In the genomic region with DNA sequence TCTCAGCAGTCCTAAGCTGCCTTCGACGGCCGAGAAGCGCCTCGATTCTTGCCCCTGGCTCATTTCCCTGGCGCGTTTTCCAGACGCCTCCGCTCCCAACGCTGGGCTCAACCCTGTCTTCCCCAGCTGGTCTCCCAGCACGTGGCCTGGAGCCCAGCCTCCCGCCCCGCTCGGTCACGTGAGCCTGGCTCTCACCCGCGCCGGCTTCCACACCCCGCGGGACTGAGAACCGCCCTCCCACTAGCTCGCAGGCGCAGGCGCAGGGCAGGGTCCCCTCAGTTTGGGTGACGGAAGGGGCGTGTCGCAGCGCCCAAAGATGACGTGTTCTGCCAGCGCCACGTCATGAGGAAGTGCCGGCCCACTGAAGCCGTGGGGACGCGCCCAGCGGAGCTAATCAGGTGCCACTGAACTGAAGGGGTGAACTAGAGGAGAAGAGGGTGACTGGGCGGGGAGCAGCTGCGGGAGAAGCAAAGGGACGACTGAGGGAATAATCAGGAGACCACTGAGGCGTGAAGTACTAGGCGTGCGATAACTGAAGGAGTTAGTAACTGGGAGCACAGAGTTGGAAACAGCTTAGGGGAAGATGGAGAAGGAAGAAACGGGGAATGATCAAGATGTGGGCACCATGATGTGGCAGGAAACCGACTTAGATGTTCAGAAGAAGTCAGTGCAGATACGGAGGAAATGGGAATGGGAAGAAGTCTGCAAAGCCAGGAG, we compare ENCODE assay signal across 1 cellular context.
A peak's percentile ranks its signal among the peaks of the same experiment; 100 is the strongest.
TF ChIP-seq lines count a peak whose summit lies in the region.

A gene with protein sequence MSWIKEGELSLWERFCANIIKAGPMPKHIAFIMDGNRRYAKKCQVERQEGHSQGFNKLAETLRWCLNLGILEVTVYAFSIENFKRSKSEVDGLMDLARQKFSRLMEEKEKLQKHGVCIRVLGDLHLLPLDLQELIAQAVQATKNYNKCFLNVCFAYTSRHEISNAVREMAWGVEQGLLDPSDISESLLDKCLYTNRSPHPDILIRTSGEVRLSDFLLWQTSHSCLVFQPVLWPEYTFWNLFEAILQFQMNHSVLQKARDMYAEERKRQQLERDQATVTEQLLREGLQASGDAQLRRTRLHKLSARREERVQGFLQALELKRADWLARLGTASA (plus strand): TSS at position 343 of the 717 bp plus-strand sequence. CDS start 625 bp downstream, outside the sequence.

TF ChIP-seq in HEK293, 187 proteins besides CTCF, POLR2A, EP300 and RAD21 (continued from another document and continues in another):
- TF ChIP-seq ZNF692 (tag by site-specific recombination; IDR thresholded peaks at IDR 0.05), result peak; percentile 97
- no peak for TF ChIP-seq ZNF214 (tag by site-specific recombination; IDR thresholded peaks at IDR 0.05; ENCODE audit: borderline replicate concordance)
- no peak for TF ChIP-seq ZNF571 (tag by site-specific recombination; IDR thresholded peaks at IDR 0.05)
- TF ChIP-seq, protein P1, sequence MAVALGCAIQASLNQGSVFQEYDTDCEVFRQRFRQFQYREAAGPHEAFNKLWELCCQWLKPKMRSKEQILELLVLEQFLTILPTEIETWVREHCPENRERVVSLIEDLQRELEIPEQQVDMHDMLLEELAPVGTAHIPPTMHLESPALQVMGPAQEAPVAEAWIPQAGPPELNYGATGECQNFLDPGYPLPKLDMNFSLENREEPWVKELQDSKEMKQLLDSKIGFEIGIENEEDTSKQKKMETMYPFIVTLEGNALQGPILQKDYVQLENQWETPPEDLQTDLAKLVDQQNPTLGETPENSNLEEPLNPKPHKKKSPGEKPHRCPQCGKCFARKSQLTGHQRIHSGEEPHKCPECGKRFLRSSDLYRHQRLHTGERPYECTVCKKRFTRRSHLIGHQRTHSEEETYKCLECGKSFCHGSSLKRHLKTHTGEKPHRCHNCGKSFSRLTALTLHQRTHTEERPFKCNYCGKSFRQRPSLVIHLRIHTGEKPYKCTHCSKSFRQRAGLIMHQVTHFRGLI (tag by site-specific recombination; IDR thresholded peaks at IDR 0.05), result peak; percentile 91
- peak; percentile 65 for TF ChIP-seq WT1 (tag by site-specific recombination; IDR thresholded peaks at IDR 0.05)
- no peak for TF ChIP-seq ZNF621 (tag by site-specific recombination; IDR thresholded peaks at IDR 0.05)
- 0 out of 2 replicates have a peak, but pooled peaks have one; percentile 23 for TF ChIP-seq ZBTB6 (tag by site-specific recombination; IDR thresholded peaks at IDR 0.05)
- peak; percentile 13; the same call in 1 of the 2 replicates for TF ChIP-seq ZNF600 (tag by site-specific recombination; IDR thresholded peaks at IDR 0.05)
- TF ChIP-seq ZNF24 (tag by site-specific recombination; IDR thresholded peaks at IDR 0.05), result peak; percentile 79
- TF ChIP-seq ZSCAN30 (tag by site-specific recombination; IDR thresholded peaks at IDR 0.05), result peak; percentile 56; the same call in 1 of the 2 replicates
- peak; percentile 82 for TF ChIP-seq ZIC2 (tag by site-specific recombination; IDR thresholded peaks at IDR 0.05)
- TF ChIP-seq, protein P2, sequence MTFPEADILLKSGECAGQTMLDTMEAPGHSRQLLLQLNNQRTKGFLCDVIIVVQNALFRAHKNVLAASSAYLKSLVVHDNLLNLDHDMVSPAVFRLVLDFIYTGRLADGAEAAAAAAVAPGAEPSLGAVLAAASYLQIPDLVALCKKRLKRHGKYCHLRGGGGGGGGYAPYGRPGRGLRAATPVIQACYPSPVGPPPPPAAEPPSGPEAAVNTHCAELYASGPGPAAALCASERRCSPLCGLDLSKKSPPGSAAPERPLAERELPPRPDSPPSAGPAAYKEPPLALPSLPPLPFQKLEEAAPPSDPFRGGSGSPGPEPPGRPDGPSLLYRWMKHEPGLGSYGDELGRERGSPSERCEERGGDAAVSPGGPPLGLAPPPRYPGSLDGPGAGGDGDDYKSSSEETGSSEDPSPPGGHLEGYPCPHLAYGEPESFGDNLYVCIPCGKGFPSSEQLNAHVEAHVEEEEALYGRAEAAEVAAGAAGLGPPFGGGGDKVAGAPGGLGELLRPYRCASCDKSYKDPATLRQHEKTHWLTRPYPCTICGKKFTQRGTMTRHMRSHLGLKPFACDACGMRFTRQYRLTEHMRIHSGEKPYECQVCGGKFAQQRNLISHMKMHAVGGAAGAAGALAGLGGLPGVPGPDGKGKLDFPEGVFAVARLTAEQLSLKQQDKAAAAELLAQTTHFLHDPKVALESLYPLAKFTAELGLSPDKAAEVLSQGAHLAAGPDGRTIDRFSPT (tag by site-specific recombination; IDR thresholded peaks at IDR 0.05), result peak; percentile 77; the same call in 1 of the 2 replicates
- TF ChIP-seq IKZF3 (tag by site-specific recombination; IDR thresholded peaks at IDR 0.05), result peak; percentile 87
- TF ChIP-seq, protein P3, sequence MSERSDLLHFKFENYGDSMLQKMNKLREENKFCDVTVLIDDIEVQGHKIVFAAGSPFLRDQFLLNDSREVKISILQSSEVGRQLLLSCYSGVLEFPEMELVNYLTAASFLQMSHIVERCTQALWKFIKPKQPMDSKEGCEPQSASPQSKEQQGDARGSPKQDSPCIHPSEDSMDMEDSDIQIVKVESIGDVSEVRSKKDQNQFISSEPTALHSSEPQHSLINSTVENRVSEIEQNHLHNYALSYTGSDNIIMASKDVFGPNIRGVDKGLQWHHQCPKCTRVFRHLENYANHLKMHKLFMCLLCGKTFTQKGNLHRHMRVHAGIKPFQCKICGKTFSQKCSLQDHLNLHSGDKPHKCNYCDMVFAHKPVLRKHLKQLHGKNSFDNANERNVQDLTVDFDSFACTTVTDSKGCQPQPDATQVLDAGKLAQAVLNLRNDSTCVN (tag by site-specific recombination; optimal IDR thresholded peaks at IDR 0.05), result peak; percentile 86
- peak; percentile 82; the same call in 1 of the 2 replicates for TF ChIP-seq ZNF366 (tag by site-specific recombination; conservative IDR thresholded peaks at IDR 0.05)
- no peak for TF ChIP-seq ZNF292 (tag by site-specific recombination; IDR thresholded peaks at IDR 0.05; ENCODE audit: borderline replicate concordance, low read depth)
- peak; percentile 11; the same call in 1 of the 2 replicates for TF ChIP-seq ZBTB48 (tag by site-specific recombination; IDR thresholded peaks at IDR 0.05)
- no peak for TF ChIP-seq MYNN (tag by site-specific recombination; IDR thresholded peaks at IDR 0.05; ENCODE audit: borderline replicate concordance)
- TF ChIP-seq ZNF580 (tag by site-specific recombination; IDR thresholded peaks at IDR 0.05), result peak; percentile 72
- peak; percentile 73; the same call in 1 of the 2 replicates for TF ChIP-seq ZNF2 (tag by site-specific recombination; IDR thresholded peaks at IDR 0.05)
- peak; percentile 96 for TF ChIP-seq ZFP69B (tag by site-specific recombination; IDR thresholded peaks at IDR 0.05)
- peak; percentile 100 for TF ChIP-seq KLF9 (tag by site-specific recombination; IDR thresholded peaks at IDR 0.05; ENCODE audit: low read depth)
- no peak for TF ChIP-seq SCRT2 (tag by site-specific recombination; IDR thresholded peaks at IDR 0.05)
- peak; percentile 94 for TF ChIP-seq ZBTB8A (tag by site-specific recombination; IDR thresholded peaks at IDR 0.05)
- TF ChIP-seq, protein P4, sequence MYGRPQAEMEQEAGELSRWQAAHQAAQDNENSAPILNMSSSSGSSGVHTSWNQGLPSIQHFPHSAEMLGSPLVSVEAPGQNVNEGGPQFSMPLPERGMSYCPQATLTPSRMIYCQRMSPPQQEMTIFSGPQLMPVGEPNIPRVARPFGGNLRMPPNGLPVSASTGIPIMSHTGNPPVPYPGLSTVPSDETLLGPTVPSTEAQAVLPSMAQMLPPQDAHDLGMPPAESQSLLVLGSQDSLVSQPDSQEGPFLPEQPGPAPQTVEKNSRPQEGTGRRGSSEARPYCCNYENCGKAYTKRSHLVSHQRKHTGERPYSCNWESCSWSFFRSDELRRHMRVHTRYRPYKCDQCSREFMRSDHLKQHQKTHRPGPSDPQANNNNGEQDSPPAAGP (tag by site-specific recombination; IDR thresholded peaks at IDR 0.05), result peak; percentile 94
- TF ChIP-seq, protein P5, sequence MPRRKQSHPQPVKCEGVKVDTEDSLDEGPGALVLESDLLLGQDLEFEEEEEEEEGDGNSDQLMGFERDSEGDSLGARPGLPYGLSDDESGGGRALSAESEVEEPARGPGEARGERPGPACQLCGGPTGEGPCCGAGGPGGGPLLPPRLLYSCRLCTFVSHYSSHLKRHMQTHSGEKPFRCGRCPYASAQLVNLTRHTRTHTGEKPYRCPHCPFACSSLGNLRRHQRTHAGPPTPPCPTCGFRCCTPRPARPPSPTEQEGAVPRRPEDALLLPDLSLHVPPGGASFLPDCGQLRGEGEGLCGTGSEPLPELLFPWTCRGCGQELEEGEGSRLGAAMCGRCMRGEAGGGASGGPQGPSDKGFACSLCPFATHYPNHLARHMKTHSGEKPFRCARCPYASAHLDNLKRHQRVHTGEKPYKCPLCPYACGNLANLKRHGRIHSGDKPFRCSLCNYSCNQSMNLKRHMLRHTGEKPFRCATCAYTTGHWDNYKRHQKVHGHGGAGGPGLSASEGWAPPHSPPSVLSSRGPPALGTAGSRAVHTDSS (tag by site-specific recombination; IDR thresholded peaks at IDR 0.05), result no peak
- TF ChIP-seq OSR2 (tag by site-specific recombination; IDR thresholded peaks at IDR 0.05), result 0 out of 2 replicates have a peak, but pooled peaks have one; percentile 22
- no peak for TF ChIP-seq ZNF791 (tag by site-specific recombination; IDR thresholded peaks at IDR 0.05)
- peak; percentile 88 for TF ChIP-seq ZFHX2 (tag by site-specific recombination; conservative IDR thresholded peaks at IDR 0.05)
- TF ChIP-seq ZNF792 (tag by site-specific recombination; IDR thresholded peaks at IDR 0.05), result no peak
- TF ChIP-seq ZNF555 (tag by site-specific recombination; conservative IDR thresholded peaks at IDR 0.05), result no peak
- TF ChIP-seq ZBTB20 (tag by site-specific recombination; IDR thresholded peaks at IDR 0.05), result peak; percentile 55; the same call in 1 of the 2 replicates
- no peak for TF ChIP-seq OVOL3 (tag by site-specific recombination; IDR thresholded peaks at IDR 0.05)
- peak; percentile 94 for TF ChIP-seq ZBTB17 (tag by site-specific recombination; IDR thresholded peaks at IDR 0.05)
- 0 out of 2 replicates have a peak, but pooled peaks have one; percentile 50 for TF ChIP-seq REPIN1 (tag by site-specific recombination; IDR thresholded peaks at IDR 0.05; ENCODE audit: low read depth)
- TF ChIP-seq SETDB1 (IDR thresholded peaks at IDR 0.05; ENCODE audit: insufficient read length, low read length), result peak; percentile 60
- no peak for TF ChIP-seq ZSCAN23 (tag by site-specific recombination; IDR thresholded peaks at IDR 0.05)
- TF ChIP-seq, protein P6, sequence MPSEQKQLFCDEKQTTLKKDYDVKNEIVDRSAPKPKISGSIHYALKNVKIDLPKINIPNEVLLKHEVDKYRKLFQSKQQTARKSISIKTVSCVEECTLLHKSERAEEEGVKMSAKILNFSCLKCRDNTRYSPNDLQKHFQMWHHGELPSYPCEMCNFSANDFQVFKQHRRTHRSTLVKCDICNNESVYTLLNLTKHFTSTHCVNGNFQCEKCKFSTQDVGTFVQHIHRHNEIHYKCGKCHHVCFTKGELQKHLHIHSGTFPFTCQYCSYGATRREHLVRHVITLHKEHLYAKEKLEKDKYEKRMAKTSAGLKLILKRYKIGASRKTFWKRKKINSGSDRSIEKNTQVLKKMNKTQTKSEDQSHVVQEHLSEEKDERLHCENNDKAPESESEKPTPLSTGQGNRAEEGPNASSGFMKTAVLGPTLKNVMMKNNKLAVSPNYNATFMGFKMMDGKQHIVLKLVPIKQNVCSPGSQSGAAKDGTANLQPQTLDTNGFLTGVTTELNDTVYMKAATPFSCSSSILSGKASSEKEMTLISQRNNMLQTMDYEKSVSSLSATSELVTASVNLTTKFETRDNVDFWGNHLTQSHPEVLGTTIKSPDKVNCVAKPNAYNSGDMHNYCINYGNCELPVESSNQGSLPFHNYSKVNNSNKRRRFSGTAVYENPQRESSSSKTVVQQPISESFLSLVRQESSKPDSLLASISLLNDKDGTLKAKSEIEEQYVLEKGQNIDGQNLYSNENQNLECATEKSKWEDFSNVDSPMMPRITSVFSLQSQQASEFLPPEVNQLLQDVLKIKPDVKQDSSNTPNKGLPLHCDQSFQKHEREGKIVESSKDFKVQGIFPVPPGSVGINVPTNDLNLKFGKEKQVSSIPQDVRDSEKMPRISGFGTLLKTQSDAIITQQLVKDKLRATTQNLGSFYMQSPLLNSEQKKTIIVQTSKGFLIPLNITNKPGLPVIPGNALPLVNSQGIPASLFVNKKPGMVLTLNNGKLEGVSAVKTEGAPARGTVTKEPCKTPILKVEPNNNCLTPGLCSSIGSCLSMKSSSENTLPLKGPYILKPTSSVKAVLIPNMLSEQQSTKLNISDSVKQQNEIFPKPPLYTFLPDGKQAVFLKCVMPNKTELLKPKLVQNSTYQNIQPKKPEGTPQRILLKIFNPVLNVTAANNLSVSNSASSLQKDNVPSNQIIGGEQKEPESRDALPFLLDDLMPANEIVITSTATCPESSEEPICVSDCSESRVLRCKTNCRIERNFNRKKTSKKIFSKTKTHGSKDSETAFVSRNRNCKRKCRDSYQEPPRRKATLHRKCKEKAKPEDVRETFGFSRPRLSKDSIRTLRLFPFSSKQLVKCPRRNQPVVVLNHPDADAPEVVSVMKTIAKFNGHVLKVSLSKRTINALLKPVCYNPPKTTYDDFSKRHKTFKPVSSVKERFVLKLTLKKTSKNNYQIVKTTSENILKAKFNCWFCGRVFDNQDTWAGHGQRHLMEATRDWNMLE (tag by site-specific recombination; conservative IDR thresholded peaks at IDR 0.05; ENCODE audit: low read depth), result 0 out of 2 replicates have a peak, but pooled peaks have one; percentile 23
